In genomic region chr7:31805209-31805818, GRCh38 we compare ENCODE assay signal across 16 cellular contexts.
DNase-seq lines count a peak whose midpoint lies in the region; ATAC-seq and TF ChIP-seq lines count a peak whose summit lies in the region.
"Had no signal": no experiment of that assay in that cellular context is flagged by ENCODE, and none has a peak within 500 bp of the region (broad histone marks: within the 10 kb centered on the region; RNA-seq: fewer than 3 reads in every experiment).

No MANE protein-coding gene starts in this region.

- no peak for TF ChIP-seq CTCF in transverse colon (IDR thresholded peaks at IDR 0.05)
- no peak for TF ChIP-seq CTCF in type B pancreatic cell (conservative IDR thresholded peaks at IDR 0.05)
- TF ChIP-seq CTCF in gastroesophageal sphincter (IDR thresholded peaks at IDR 0.05) = no peak

- POLR2A ChIA-PET in activated CD8-positive, alpha-beta T cell treated with anti-CD3 and anti-CD28 coated beads, Interleukin-2, amount 10 ng/mL, durations not matched to agents 7 days and 5 days (lab: Charles Lee) = no interaction called here

- no peaks in the 10 kb centered on the region for H3K36me3 Mint-ChIP-seq in activated CD8-positive, alpha-beta T cell treated with anti-CD3 and anti-CD28 coated beads, Interleukin-2, amount 10 ng/mL, durations not matched to agents 7 days and 5 days (ENCODE audit: low read depth)
- no peaks in the 10 kb centered on the region for H3K36me3 Mint-ChIP-seq in type B pancreatic cell

- no peaks in the 10 kb centered on the region for H3K36me3 ChIP-seq in transverse colon
- H3K36me3 ChIP-seq in gastroesophageal sphincter = no peaks in the 10 kb centered on the region
- H3K36me3 ChIP-seq: adrenal gland had no signal

- no peaks in the 10 kb centered on the region for H3K27me3 Mint-ChIP-seq in activated CD8-positive, alpha-beta T cell treated with anti-CD3 and anti-CD28 coated beads, Interleukin-2, amount 10 ng/mL, durations not matched to agents 7 days and 5 days (ENCODE audit: low read depth)
- peaks cover 10% of the 10 kb centered on the region for H3K27me3 Mint-ChIP-seq in type B pancreatic cell

- H3K4me3 Mint-ChIP-seq in activated CD8-positive, alpha-beta T cell treated with anti-CD3 and anti-CD28 coated beads, Interleukin-2, amount 10 ng/mL, durations not matched to agents 7 days and 5 days = no peak overlapping the region
- no peak overlapping the region for H3K4me3 Mint-ChIP-seq in type B pancreatic cell
- H3K4me3 Mint-ChIP-seq: GM23338 had no signal

- H3K4me1 Mint-ChIP-seq in activated CD8-positive, alpha-beta T cell treated with anti-CD3 and anti-CD28 coated beads, Interleukin-2, amount 10 ng/mL, durations not matched to agents 7 days and 5 days (ENCODE audit: low read depth) = no peaks in the 10 kb centered on the region
- no peaks in the 10 kb centered on the region for H3K4me1 Mint-ChIP-seq in type B pancreatic cell (ENCODE audit: unreplicated experiment)
- H3K4me1 Mint-ChIP-seq: GM23338 had no signal

- in situ Hi-C loops in transverse colon (cut with MboI; ENCODE audit: low pct_ligation_motif_present in 1 of 4, low pct_unique_long_range_greater_than_20kb in 1 of 4, low sequenced_read_pairs in 3 of 4) = no loop called here

- H3K27ac ChIP-seq in transverse colon (no peak overlapping the region), gastroesophageal sphincter (no peak overlapping the region)
- H3K27ac ChIP-seq: adrenal gland, parathyroid adenoma had no signal

- DNase-seq in EH (ENCODE audit: low read depth) (peak; percentile 46), HT1080 (ENCODE audit: low read depth) (peak; percentile 24), transverse colon (no peak), type B pancreatic cell (ENCODE audit: extremely low spot score, unreplicated experiment) (no peak)
- no peak for DNase-seq in activated CD8-positive, alpha-beta T cell treated with anti-CD3 and anti-CD28 coated beads, Interleukin-2, amount 10 ng/mL, durations not matched to agents 7 days and 5 days
- DNase-seq: activated CD8-positive, alpha-beta memory T cell treated with anti-CD3 and anti-CD28 coated beads for 24 hours; adrenal gland; EL; heart left ventricle; NCI-H510A; stimulated activated CD4-positive, alpha-beta T cell treated with anti-CD3 and anti-CD28 coated beads, Interleukin-2, amount 100 ng/mL, for 24 hours had no signal

- CTCF ChIA-PET in activated CD8-positive, alpha-beta T cell treated with anti-CD3 and anti-CD28 coated beads, Interleukin-2, amount 10 ng/mL, durations not matched to agents 7 days and 5 days (lab: Charles Lee) = no interaction called here

- H3K27me3 ChIP-seq in transverse colon (no peaks in the 10 kb centered on the region), gastroesophageal sphincter (no peaks in the 10 kb centered on the region)
- H3K27me3 ChIP-seq: adrenal gland, heart left ventricle had no signal

- H3K4me3 ChIP-seq in transverse colon = no peak overlapping the region
- H3K4me3 ChIP-seq in gastroesophageal sphincter = no peak overlapping the region
- H3K4me3 ChIP-seq: adrenal gland, GM23338, heart left ventricle had no signal

- intact Hi-C loops in transverse colon (cut with DNase I; ENCODE audit: low total_unique reads) = no loop called here

- no peaks in the 10 kb centered on the region for H3K4me1 ChIP-seq in transverse colon
- no peaks in the 10 kb centered on the region for H3K4me1 ChIP-seq in gastroesophageal sphincter
- H3K4me1 ChIP-seq: adrenal gland, parathyroid adenoma had no signal

- TF ChIP-seq POLR2A in transverse colon (IDR thresholded peaks at IDR 0.05) = no peak
- no peak for TF ChIP-seq POLR2A in gastroesophageal sphincter (IDR thresholded peaks at IDR 0.05)

- H3K9me3 ChIP-seq in transverse colon (no peaks in the 10 kb centered on the region), gastroesophageal sphincter (no peaks in the 10 kb centered on the region)
- H3K9me3 ChIP-seq: adrenal gland, heart left ventricle had no signal

- 68 to 80% methylated on average over 2 of the region's 2 CpGs for WGBS in transverse colon (ENCODE audit: low coverage in 1 of 2), 2 donors
- 79 to 94% methylated on average over 2 of the region's 2 CpGs for WGBS in gastroesophageal sphincter (ENCODE audit: low coverage in 1 of 2), 2 donors

- no peak overlapping the region for H3K27ac Mint-ChIP-seq in activated CD8-positive, alpha-beta T cell treated with anti-CD3 and anti-CD28 coated beads, Interleukin-2, amount 10 ng/mL, durations not matched to agents 7 days and 5 days
- no peak overlapping the region for H3K27ac Mint-ChIP-seq in type B pancreatic cell
- H3K27ac Mint-ChIP-seq: GM23338 had no signal

- peak; percentile 90 for ATAC-seq in GM19395 (IDR thresholded peaks at IDR 0.05; ENCODE audit: unreplicated experiment)
- peak; percentile 91 for ATAC-seq in HG02885 (IDR thresholded peaks at IDR 0.05; ENCODE audit: poor library complexity, unreplicated experiment)
- ATAC-seq in activated CD8-positive, alpha-beta T cell treated with anti-CD3 and anti-CD28 coated beads, Interleukin-2, amount 10 ng/mL, durations not matched to agents 7 days and 5 days = no peak
- no peak for ATAC-seq in gastroesophageal sphincter
- ATAC-seq: GM23338, heart left ventricle had no signal

- no peaks in the 10 kb centered on the region for H3K9me3 Mint-ChIP-seq in activated CD8-positive, alpha-beta T cell treated with anti-CD3 and anti-CD28 coated beads, Interleukin-2, amount 10 ng/mL, durations not matched to agents 7 days and 5 days (ENCODE audit: insufficient read depth)
- no peaks in the 10 kb centered on the region for H3K9me3 Mint-ChIP-seq in type B pancreatic cell
- H3K9me3 Mint-ChIP-seq: GM23338 had no signal

- TF ChIP-seq EP300 in transverse colon (IDR thresholded peaks at IDR 0.05; ENCODE audit: low read depth) (no peak), gastroesophageal sphincter (IDR thresholded peaks at IDR 0.05) (no peak)

Comparison
In these comparisons a context has a peak if more than half of its experiments do, and no peak if none do; other contexts are left out.
1. DNase-seq: peak in EH (single experiment) and HT1080 (single experiment); none in activated CD8-positive, alpha-beta T cell treated with anti-CD3 and anti-CD28 coated beads, Interleukin-2, amount 10 ng/mL, durations not matched to agents 7 days and 5 days (single experiment), transverse colon (single experiment) and type B pancreatic cell (single experiment).
2. ATAC-seq: peak in GM19395 (single experiment) and HG02885 (single experiment); none in activated CD8-positive, alpha-beta T cell treated with anti-CD3 and anti-CD28 coated beads, Interleukin-2, amount 10 ng/mL, durations not matched to agents 7 days and 5 days (single experiment) and gastroesophageal sphincter (single experiment).